19 cellular contexts compared by ENCODE assay signal in genomic region chr2:105102001-105102400, GRCh38.
DNase-seq lines count a peak whose midpoint lies in the region; ATAC-seq, FAIRE-seq and TF ChIP-seq lines count a peak whose summit lies in the region.
"Had no signal": no experiment of that assay in that cellular context is flagged by ENCODE, and none has a peak within 500 bp of the region (broad histone marks: within the 10 kb centered on the region; RNA-seq: fewer than 3 reads in every experiment).

No MANE protein-coding gene starts in this region.

- H3K23ac ChIP-seq in mesenchymal stem cell (ENCODE audit: low read length in 2 of 2), result no peak overlapping the region

- no peak overlapping the region for H4K8ac ChIP-seq in mesenchymal stem cell (ENCODE audit: low read length)

- H3K18ac ChIP-seq in mesenchymal stem cell (ENCODE audit: low read depth in 1 of 2, low read length in 2 of 2), result no peak overlapping the region

- peak; percentile 89 for FAIRE-seq in urothelium cell line (lab: Jason Lieb, UNC)
- no peak for FAIRE-seq in pancreas (lab: Jason Lieb, UNC)
- FAIRE-seq: A549, HepG2 had no signal

- H2BK15ac ChIP-seq in mesenchymal stem cell (ENCODE audit: low read depth, poor library complexity, severe bottlenecking), result no peak overlapping the region

- H3K4me1 ChIP-seq in right cardiac atrium (ENCODE audit: control insufficient read depth, insufficient read depth, low read length) (peaks cover 4% of the 10 kb centered on the region), right atrium auricular region (no peaks in the 10 kb centered on the region), mesenchymal stem cell (ENCODE audit: control insufficient read depth, insufficient read depth, low read depth, low read length) (peaks cover 15% of the 10 kb centered on the region), pancreas (no peaks in the 10 kb centered on the region)
- H3K4me1 ChIP-seq: A549 had no signal

- no peak overlapping the region for H2BK12ac ChIP-seq in mesenchymal stem cell (ENCODE audit: low read length in 2 of 2)

- no peak overlapping the region for H3K27ac ChIP-seq in right cardiac atrium (ENCODE audit: low read length)
- H3K27ac ChIP-seq in right atrium auricular region, result no peak overlapping the region
- H3K27ac ChIP-seq in WERI-Rb-1, result peak overlapping the region; percentile 93
- peak overlapping the region; percentile 8 for H3K27ac ChIP-seq in mesenchymal stem cell (ENCODE audit: low read length, poor library complexity, severe bottlenecking)
- H3K27ac ChIP-seq in pancreas, result no peak overlapping the region
- H3K27ac ChIP-seq: A549 had no signal

- H3K27me3 ChIP-seq in right cardiac atrium (ENCODE audit: control insufficient read depth, insufficient read depth), result no peaks in the 10 kb centered on the region
- H3K27me3 ChIP-seq in right atrium auricular region, result no peaks in the 10 kb centered on the region
- H3K27me3 ChIP-seq in WERI-Rb-1 (ENCODE audit: insufficient read depth, low read depth, severe bottlenecking), result no peaks in the 10 kb centered on the region
- H3K27me3 ChIP-seq in mesenchymal stem cell (ENCODE audit: control insufficient read depth in 1 of 2, insufficient read depth in 1 of 2, low read length in 2 of 2), result no peaks in the 10 kb centered on the region
- H3K27me3 ChIP-seq in pancreas, result no peaks in the 10 kb centered on the region

- H3K9ac ChIP-seq in mesenchymal stem cell (ENCODE audit: low read length), result no peak overlapping the region

- TF ChIP-seq CTCF in right atrium auricular region (IDR thresholded peaks at IDR 0.05) (no peak), WERI-Rb-1 (IDR thresholded peaks at IDR 0.05; ENCODE audit: low read depth, low read length) (no peak), pancreas (IDR thresholded peaks at IDR 0.05) (no peak)

- 76% methylated on average over 12 of the region's 12 CpGs for WGBS in right cardiac atrium
- 95% methylated on average over 12 of the region's 12 CpGs for WGBS in mesenchymal stem cell
- WGBS in pancreas, 2 donors, result 93 to 95% methylated on average over 12 of the region's 12 CpGs

- H3K9me3 ChIP-seq in right cardiac atrium (ENCODE audit: control insufficient read depth, low read length) (no peaks in the 10 kb centered on the region), right atrium auricular region (no peaks in the 10 kb centered on the region), WERI-Rb-1 (ENCODE audit: severe bottlenecking) (no peaks in the 10 kb centered on the region), mesenchymal stem cell (ENCODE audit: control insufficient read depth, low read length) (no peaks in the 10 kb centered on the region), pancreas (no peaks in the 10 kb centered on the region)
- H3K9me3 ChIP-seq: A549 had no signal

- no peak overlapping the region for H3K14ac ChIP-seq in mesenchymal stem cell (ENCODE audit: low read length in 2 of 2)

- H2AK5ac ChIP-seq in mesenchymal stem cell (ENCODE audit: low read length, severe bottlenecking), result peak overlapping the region; percentile 91

- DNase-seq in right cardiac atrium, result no peak
- DNase-seq in right atrium auricular region (ENCODE audit: low spot score), result no peak
- no peak for DNase-seq in WERI-Rb-1
- no peak for DNase-seq in mesenchymal stem cell
- DNase-seq in urothelium cell line (ENCODE audit: low spot score), result no peak
- DNase-seq in pancreas, result no peak
- no peak for DNase-seq in MV-4-11 (lab: John Stamatoyannopoulos, UW)
- DNase-seq: CD4-positive, alpha-beta T cell; DMS153; GDM1; GOT3; KG1; NCI-H187; NCI-H345; NCI-H69 had no signal

- no peak overlapping the region for H2AFZ ChIP-seq in mesenchymal stem cell (ENCODE audit: low read depth, low read length)

- H4K91ac ChIP-seq in mesenchymal stem cell (ENCODE audit: low read length), result no peak overlapping the region

- H3K36me3 ChIP-seq in right atrium auricular region (peaks cover 30% of the 10 kb centered on the region), WERI-Rb-1 (peaks cover 12% of the 10 kb centered on the region), mesenchymal stem cell (ENCODE audit: control insufficient read depth in 1 of 2, insufficient read depth in 2 of 2, low read depth in 1 of 2, low read length in 2 of 2) (peaks cover 18 to 29% of the 10 kb centered on the region in 2 experiments), pancreas (peaks cover 0 to 4% (median 4%) of the 10 kb centered on the region in 3 donors)

- H2BK5ac ChIP-seq in mesenchymal stem cell (ENCODE audit: low read depth, low read length, poor library complexity, severe bottlenecking), result no peak overlapping the region

- peak; percentile 14 to 25 for ATAC-seq in right cardiac atrium
- ATAC-seq in pancreas, result no peak
- no peak for ATAC-seq in GM21723 (IDR thresholded peaks at IDR 0.05; ENCODE audit: unreplicated experiment)
- ATAC-seq: Panc1 had no signal

- H2BK120ac ChIP-seq in mesenchymal stem cell (ENCODE audit: low read depth, low read length), result no peak overlapping the region

- H3K4me2 ChIP-seq in mesenchymal stem cell (ENCODE audit: low read length, poor library complexity, severe bottlenecking), result no peak overlapping the region
- H3K4me2 ChIP-seq: A549 had no signal

- intact Hi-C loops in right cardiac atrium (cut with DNase I) (no loop called here), pancreas (cut with DNase I) (loop anchor here in 1 of 3 donors (10.0 kb wide), 1 partner anchor 143 kb away; the partner anchor contains the start of gene GPR45)

- no peaks in the 10 kb centered on the region for H3K79me1 ChIP-seq in mesenchymal stem cell (replicated peaks; ENCODE audit: low read length, poor library complexity, severe bottlenecking)

- H3K4ac ChIP-seq in mesenchymal stem cell (ENCODE audit: low read depth in 1 of 2, low read length in 2 of 2), result no peak overlapping the region

- no peak overlapping the region for H3K4me3 ChIP-seq in right cardiac atrium (ENCODE audit: low read length)
- no peak overlapping the region for H3K4me3 ChIP-seq in right atrium auricular region
- no peak overlapping the region for H3K4me3 ChIP-seq in WERI-Rb-1 (ENCODE audit: low read depth, low read length)
- H3K4me3 ChIP-seq in mesenchymal stem cell (ENCODE audit: insufficient read depth in 1 of 2, low read depth in 1 of 2, low read length in 2 of 2), result no peak overlapping the region
- H3K4me3 ChIP-seq in pancreas, result no peak overlapping the region
- H3K4me3 ChIP-seq: A549 had no signal

Comparison
In these comparisons a context has a peak if more than half of its experiments do, and no peak if none do; other contexts are left out.
1. ATAC-seq: peak in right cardiac atrium (2 of 2); none in pancreas (0 of 4) and GM21723 (single experiment).
2. H3K27ac ChIP-seq: peak in WERI-Rb-1 (single experiment) and mesenchymal stem cell (single experiment); none in right cardiac atrium (single experiment), right atrium auricular region (0 of 2) and pancreas (0 of 4).